Comparison of ENCODE assay signal across 2 cellular contexts in the genomic region with DNA sequence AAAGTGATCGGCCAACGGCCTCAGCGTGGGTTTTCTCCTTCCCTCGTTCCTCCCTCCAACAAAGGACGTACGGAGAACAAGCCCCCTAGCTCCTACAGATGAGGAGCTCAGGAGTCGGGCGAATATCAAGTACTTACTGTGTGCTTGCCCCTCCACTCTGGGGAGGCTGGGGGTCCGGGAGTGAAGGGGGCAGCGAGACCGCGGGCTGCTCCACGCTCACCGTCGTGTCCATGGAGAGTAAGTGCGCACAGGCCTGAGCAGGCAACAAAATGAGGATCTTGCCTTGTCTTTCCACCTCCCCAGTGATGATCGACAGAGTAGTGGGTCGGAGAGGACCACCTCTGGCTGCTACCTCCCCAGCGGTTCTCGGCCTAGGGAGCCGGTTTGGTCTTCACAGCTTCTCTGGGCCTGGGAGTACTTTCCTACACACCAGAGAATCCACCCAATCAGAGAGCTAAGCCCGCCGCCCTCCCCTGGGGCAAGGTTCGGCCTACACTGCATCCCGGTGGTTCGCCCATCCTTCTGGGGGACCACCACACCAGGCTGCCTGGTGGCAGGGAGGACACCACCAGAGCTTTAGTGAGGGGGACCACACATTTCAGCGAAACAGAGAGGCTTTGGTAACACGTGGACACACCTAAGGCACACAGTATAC.
TF ChIP-seq lines count a peak whose summit lies in the region.

No MANE protein-coding gene starts in this region.

TF ChIP-seq in liver, 16 proteins besides CTCF, POLR2A, EP300 and RAD21:
- TF ChIP-seq HNF4G (IDR thresholded peaks at IDR 0.05) (no peak), JUND (IDR thresholded peaks at IDR 0.05) (no peak), TAF1 (conservative IDR thresholded peaks at IDR 0.05) (no peak), YY1 (IDR thresholded peaks at IDR 0.05) (no peak), HNF4A (conservative IDR thresholded peaks at IDR 0.05) (no peak), GABPA (IDR thresholded peaks at IDR 0.05 in 1 of 2, conservative IDR thresholded peaks at IDR 0.05 in 1 of 2) (no peak), FOXA2 (IDR thresholded peaks at IDR 0.05) (no peak), RXRA (IDR thresholded peaks at IDR 0.05) (no peak), FOXA1 (IDR thresholded peaks at IDR 0.05) (no peak), NR2F2 (IDR thresholded peaks at IDR 0.05) (no peak), EGR1 (IDR thresholded peaks at IDR 0.05; ENCODE audit: low read depth in 2 of 2) (no peak), SP1 (IDR thresholded peaks at IDR 0.05) (no peak)
- TF ChIP-seq, protein P1, sequence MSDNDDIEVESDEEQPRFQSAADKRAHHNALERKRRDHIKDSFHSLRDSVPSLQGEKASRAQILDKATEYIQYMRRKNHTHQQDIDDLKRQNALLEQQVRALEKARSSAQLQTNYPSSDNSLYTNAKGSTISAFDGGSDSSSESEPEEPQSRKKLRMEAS (IDR thresholded peaks at IDR 0.05), result no peak
- TF ChIP-seq, protein P2, sequence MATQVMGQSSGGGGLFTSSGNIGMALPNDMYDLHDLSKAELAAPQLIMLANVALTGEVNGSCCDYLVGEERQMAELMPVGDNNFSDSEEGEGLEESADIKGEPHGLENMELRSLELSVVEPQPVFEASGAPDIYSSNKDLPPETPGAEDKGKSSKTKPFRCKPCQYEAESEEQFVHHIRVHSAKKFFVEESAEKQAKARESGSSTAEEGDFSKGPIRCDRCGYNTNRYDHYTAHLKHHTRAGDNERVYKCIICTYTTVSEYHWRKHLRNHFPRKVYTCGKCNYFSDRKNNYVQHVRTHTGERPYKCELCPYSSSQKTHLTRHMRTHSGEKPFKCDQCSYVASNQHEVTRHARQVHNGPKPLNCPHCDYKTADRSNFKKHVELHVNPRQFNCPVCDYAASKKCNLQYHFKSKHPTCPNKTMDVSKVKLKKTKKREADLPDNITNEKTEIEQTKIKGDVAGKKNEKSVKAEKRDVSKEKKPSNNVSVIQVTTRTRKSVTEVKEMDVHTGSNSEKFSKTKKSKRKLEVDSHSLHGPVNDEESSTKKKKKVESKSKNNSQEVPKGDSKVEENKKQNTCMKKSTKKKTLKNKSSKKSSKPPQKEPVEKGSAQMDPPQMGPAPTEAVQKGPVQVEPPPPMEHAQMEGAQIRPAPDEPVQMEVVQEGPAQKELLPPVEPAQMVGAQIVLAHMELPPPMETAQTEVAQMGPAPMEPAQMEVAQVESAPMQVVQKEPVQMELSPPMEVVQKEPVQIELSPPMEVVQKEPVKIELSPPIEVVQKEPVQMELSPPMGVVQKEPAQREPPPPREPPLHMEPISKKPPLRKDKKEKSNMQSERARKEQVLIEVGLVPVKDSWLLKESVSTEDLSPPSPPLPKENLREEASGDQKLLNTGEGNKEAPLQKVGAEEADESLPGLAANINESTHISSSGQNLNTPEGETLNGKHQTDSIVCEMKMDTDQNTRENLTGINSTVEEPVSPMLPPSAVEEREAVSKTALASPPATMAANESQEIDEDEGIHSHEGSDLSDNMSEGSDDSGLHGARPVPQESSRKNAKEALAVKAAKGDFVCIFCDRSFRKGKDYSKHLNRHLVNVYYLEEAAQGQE (IDR thresholded peaks at IDR 0.05), result no peak
- TF ChIP-seq, protein P3, sequence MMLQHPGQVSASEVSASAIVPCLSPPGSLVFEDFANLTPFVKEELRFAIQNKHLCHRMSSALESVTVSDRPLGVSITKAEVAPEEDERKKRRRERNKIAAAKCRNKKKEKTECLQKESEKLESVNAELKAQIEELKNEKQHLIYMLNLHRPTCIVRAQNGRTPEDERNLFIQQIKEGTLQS (IDR thresholded peaks at IDR 0.05), result no peak
- TF ChIP-seq, protein P4, sequence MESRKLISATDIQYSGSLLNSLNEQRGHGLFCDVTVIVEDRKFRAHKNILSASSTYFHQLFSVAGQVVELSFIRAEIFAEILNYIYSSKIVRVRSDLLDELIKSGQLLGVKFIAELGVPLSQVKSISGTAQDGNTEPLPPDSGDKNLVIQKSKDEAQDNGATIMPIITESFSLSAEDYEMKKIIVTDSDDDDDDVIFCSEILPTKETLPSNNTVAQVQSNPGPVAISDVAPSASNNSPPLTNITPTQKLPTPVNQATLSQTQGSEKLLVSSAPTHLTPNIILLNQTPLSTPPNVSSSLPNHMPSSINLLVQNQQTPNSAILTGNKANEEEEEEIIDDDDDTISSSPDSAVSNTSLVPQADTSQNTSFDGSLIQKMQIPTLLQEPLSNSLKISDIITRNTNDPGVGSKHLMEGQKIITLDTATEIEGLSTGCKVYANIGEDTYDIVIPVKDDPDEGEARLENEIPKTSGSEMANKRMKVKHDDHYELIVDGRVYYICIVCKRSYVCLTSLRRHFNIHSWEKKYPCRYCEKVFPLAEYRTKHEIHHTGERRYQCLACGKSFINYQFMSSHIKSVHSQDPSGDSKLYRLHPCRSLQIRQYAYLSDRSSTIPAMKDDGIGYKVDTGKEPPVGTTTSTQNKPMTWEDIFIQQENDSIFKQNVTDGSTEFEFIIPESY (IDR thresholded peaks at IDR 0.05), result no peak

TF ChIP-seq in HepG2, 621 proteins besides CTCF, POLR2A, EP300 and RAD21:
- TF ChIP-seq, protein P5, sequence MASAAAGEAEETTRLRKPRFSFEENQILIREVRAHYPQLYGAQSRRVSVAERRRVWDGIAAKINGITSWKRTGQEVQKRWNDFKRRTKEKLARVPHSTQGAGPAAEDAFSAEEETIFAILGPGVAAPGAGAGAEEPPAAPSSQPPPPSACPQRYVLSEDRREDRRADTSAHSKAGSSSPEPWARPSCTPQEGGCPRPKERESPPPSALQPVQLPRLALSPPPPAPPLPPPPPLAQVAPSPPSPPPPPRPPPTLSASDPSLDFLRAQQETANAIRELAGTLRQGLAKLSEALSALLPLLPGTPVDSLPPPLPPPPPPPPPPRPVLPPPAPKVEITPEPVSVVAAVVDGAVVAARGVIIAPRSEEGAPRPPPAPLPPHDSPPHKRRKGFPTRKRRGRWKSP (CRISPR knock-in tag; IDR thresholded peaks at IDR 0.05), result no peak
- TF ChIP-seq, protein P6, sequence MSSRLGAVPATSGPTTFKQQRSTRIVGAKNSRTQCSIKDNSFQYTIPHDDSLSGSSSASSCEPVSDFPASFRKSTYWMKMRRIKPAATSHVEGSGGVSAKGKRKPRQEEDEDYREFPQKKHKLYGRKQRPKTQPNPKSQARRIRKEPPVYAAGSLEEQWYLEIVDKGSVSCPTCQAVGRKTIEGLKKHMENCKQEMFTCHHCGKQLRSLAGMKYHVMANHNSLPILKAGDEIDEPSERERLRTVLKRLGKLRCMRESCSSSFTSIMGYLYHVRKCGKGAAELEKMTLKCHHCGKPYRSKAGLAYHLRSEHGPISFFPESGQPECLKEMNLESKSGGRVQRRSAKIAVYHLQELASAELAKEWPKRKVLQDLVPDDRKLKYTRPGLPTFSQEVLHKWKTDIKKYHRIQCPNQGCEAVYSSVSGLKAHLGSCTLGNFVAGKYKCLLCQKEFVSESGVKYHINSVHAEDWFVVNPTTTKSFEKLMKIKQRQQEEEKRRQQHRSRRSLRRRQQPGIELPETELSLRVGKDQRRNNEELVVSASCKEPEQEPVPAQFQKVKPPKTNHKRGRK (CRISPR knock-in tag; IDR thresholded peaks at IDR 0.05), result no peak
- TF ChIP-seq ZFYVE20 (CRISPR knock-in tag; IDR thresholded peaks at IDR 0.05; ENCODE audit: borderline replicate concordance, low read depth) (no peak), ZNF138 (CRISPR knock-in tag; IDR thresholded peaks at IDR 0.05; ENCODE audit: low read depth) (no peak), TBL1XR1 (IDR thresholded peaks at IDR 0.05; ENCODE audit: borderline replicate concordance, low read length, partially characterized antibody) (no peak), ZSCAN25 (CRISPR knock-in tag; IDR thresholded peaks at IDR 0.05) (no peak), ZBTB1 (CRISPR knock-in tag; IDR thresholded peaks at IDR 0.05; ENCODE audit: borderline replicate concordance) (no peak), ZNF772 (CRISPR knock-in tag; IDR thresholded peaks at IDR 0.05) (no peak), ZFAT (CRISPR knock-in tag; conservative IDR thresholded peaks at IDR 0.05) (no peak), TBX2 (CRISPR knock-in tag; IDR thresholded peaks at IDR 0.05; ENCODE audit: borderline replicate concordance) (no peak), CBX2 (IDR thresholded peaks at IDR 0.05; ENCODE audit: low read depth, low read length) (no peak), CBX2 (CRISPR knock-in tag; IDR thresholded peaks at IDR 0.05; ENCODE audit: low read depth) (no peak), SMAD3 (CRISPR knock-in tag; IDR thresholded peaks at IDR 0.05) (no peak), POLR2AphosphoS2 (IDR thresholded peaks at IDR 0.05; ENCODE audit: low read depth, low read length) (no peak)
- TF ChIP-seq, protein P7, sequence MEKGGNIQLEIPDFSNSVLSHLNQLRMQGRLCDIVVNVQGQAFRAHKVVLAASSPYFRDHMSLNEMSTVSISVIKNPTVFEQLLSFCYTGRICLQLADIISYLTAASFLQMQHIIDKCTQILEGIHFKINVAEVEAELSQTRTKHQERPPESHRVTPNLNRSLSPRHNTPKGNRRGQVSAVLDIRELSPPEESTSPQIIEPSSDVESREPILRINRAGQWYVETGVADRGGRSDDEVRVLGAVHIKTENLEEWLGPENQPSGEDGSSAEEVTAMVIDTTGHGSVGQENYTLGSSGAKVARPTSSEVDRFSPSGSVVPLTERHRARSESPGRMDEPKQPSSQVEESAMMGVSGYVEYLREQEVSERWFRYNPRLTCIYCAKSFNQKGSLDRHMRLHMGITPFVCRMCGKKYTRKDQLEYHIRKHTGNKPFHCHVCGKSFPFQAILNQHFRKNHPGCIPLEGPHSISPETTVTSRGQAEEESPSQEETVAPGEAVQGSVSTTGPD (CRISPR knock-in tag; IDR thresholded peaks at IDR 0.05), result no peak
